Comparison of ENCODE assay signal across 25 cellular contexts in the genomic region with DNA sequence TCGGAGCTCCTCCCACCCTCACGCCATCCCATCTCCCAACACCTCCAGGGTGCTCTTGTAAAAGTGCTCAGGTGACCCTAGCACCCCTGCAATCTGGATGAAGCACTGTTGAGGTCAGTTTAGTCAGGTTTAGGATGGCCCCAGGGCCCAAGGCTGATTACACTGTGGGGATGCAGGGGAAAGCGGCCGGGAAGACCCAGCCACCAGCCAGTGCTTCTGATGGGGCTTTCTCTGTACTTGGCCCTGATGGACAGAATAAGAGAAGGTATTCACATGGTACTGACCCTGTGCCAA. TPM values are rescaled to one million over a fixed set of nuclear protein-coding genes. Genes with fewer than 3 reads are reported as not detected.
"Had no signal": no experiment of that assay in that cellular context is flagged by ENCODE, and none has a peak within 500 bp of the region (broad histone marks: within the 10 kb centered on the region; RNA-seq: fewer than 3 reads in every experiment).

No MANE protein-coding gene starts in this region.

- H3K36me3 Mint-ChIP-seq: mesothelial cell of epicardium; neural progenitor cell; stimulated activated naive B cell treated with anti-CD40 and anti-IgM and Interleukin-4, amounts not matched to agents 10 μg/mL and 1 μg/mL and 100 μg/mL, for 72 hours had no signal

- H3K4me3 ChIP-seq: dorsolateral prefrontal cortex, gastrocnemius medialis, neural progenitor cell, ovary, psoas muscle, skin epidermis, thoracic aorta, tibial nerve, upper lobe of left lung had no signal

- H3K27me3 Mint-ChIP-seq: naive thymus-derived CD4-positive, alpha-beta T cell; stimulated activated naive B cell treated with anti-CD40 and anti-IgM and Interleukin-4, amounts not matched to agents 10 μg/mL and 1 μg/mL and 100 μg/mL, for 72 hours; stimulated activated naive CD8-positive, alpha-beta T cell treated with anti-CD3 and anti-CD28 coated beads, Interleukin-15, Interleukin-2, amounts not matched to agents 100 ng/mL and 50 ng/mL, for 24 hours had no signal

- H3K27ac ChIP-seq: dorsolateral prefrontal cortex, epithelial cell of prostate, gastrocnemius medialis, neural progenitor cell, ovary, psoas muscle, skin epidermis, thoracic aorta, tibial nerve had no signal

- ATAC-seq: esophagus mucosa; gastrocnemius medialis; naive thymus-derived CD4-positive, alpha-beta T cell; right cardiac atrium; stimulated activated naive B cell treated with anti-CD40 and anti-IgM and Interleukin-4, amounts not matched to agents 10 μg/mL and 1 μg/mL and 100 μg/mL, for 72 hours had no signal

- H3K9me3 Mint-ChIP-seq: mesothelial cell of epicardium; nephron; neural progenitor cell; stimulated activated naive B cell treated with anti-CD40 and anti-IgM and Interleukin-4, amounts not matched to agents 10 μg/mL and 1 μg/mL and 100 μg/mL, for 72 hours; stimulated activated naive CD8-positive, alpha-beta T cell treated with anti-CD3 and anti-CD28 coated beads, Interleukin-15, Interleukin-2, amounts not matched to agents 100 ng/mL and 50 ng/mL, for 24 hours had no signal

- H3K4me1 ChIP-seq: gastrocnemius medialis, neural progenitor cell, psoas muscle had no signal

- H3K27ac Mint-ChIP-seq: mesothelial cell of epicardium; nephron; neural progenitor cell; stimulated activated naive B cell treated with anti-CD40 and anti-IgM and Interleukin-4, amounts not matched to agents 10 μg/mL and 1 μg/mL and 100 μg/mL, for 72 hours; stimulated activated naive CD8-positive, alpha-beta T cell treated with anti-CD3 and anti-CD28 coated beads, Interleukin-15, Interleukin-2, amounts not matched to agents 100 ng/mL and 50 ng/mL, for 24 hours had no signal

- H3K36me3 ChIP-seq: gastrocnemius medialis, neural progenitor cell, ovary, thoracic aorta had no signal

- H3K9me3 ChIP-seq: gastrocnemius medialis, ovary, psoas muscle, thoracic aorta, tibial nerve, upper lobe of left lung had no signal

- H3K4me2 ChIP-seq: neural progenitor cell had no signal

- DNase-seq: cortex of kidney; effector CD4-positive, alpha-beta T cell; foreskin fibroblast; mesenchymal stem cell; nucleus accumbens; stimulated activated CD4-positive, alpha-beta T cell treated with anti-CD3 and anti-CD28 coated beads, Interleukin-15, amount 100 ng/mL, for 24 hours; stimulated activated CD4-positive, alpha-beta T cell treated with anti-CD3 and anti-CD28 coated beads, Interleukin-2, amount 100 ng/mL, for 48 hours; stimulated activated naive B cell treated with anti-CD40 and anti-IgM and Interleukin-4, amounts not matched to agents 10 μg/mL and 1 μg/mL and 100 μg/mL, for 72 hours; upper lobe of left lung had no signal

- H3K4me3 Mint-ChIP-seq: mesothelial cell of epicardium; naive thymus-derived CD4-positive, alpha-beta T cell; nephron; neural progenitor cell; stimulated activated naive B cell treated with anti-CD40 and anti-IgM and Interleukin-4, amounts not matched to agents 10 μg/mL and 1 μg/mL and 100 μg/mL, for 72 hours; stimulated activated naive CD8-positive, alpha-beta T cell treated with anti-CD3 and anti-CD28 coated beads, Interleukin-15, Interleukin-2, amounts not matched to agents 100 ng/mL and 50 ng/mL, for 24 hours had no signal

- H3K4me1 Mint-ChIP-seq: mesothelial cell of epicardium, nephron had no signal

- H3K27me3 ChIP-seq: dorsolateral prefrontal cortex, gastrocnemius medialis, neural progenitor cell, ovary, tibial nerve, upper lobe of left lung had no signal

- H2AFZ ChIP-seq: neural progenitor cell had no signal

RNA-seq across cellular contexts. Expression of gene TPBGL, which starts 28.7 kb away (rescaled TPM):
- total RNA-seq: esophagus mucosa, gastrocnemius medialis, lung microvascular endothelial cell had no signal
